In the genomic region with DNA sequence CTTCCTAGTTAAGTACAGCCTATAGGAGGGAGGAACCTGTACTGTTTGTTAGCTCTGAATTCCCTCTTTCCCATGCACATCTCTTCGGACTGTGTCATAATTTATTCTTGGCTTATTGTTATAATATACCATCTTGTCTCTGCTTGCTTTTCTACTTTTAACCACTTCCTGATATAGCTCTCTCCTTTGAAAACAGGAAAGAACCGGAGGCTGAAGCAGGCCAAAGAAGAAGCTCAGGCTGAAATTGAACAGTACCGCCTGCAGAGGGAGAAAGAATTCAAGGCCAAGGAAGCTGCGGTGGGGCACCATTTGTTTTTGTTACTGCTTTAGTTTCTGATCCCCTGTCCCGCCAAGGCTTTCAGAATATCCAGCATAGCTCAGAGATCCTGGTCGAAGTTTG, we compare ENCODE assay signal across 8 cellular contexts. TPM values are rescaled to one million over a fixed set of nuclear protein-coding genes. Genes with fewer than 3 reads are reported as not detected.
A peak's percentile ranks its signal among the peaks of the same experiment; 100 is the strongest.
DNase-seq lines count a peak whose midpoint lies in the region; ATAC-seq, FAIRE-seq and TF ChIP-seq lines count a peak whose summit lies in the region.

No MANE protein-coding gene starts in this region.

- no peak overlapping the region for H3K9ac ChIP-seq in neuronal stem cell (ENCODE audit: low read depth, low read length, poor library complexity)

- no peak for ATAC-seq in HG03097 (IDR thresholded peaks at IDR 0.05; ENCODE audit: low FRiP score, unreplicated experiment)

- WGBS in neuronal stem cell (ENCODE audit: extremely low coverage in 2 of 2, insufficient read length in 2 of 2, insufficient replicate concordance in 1 of 2), 2 donors = no CpG with 5 or more reads among the region's 6 CpGs

- no peak overlapping the region for H3K18ac ChIP-seq in neuronal stem cell (ENCODE audit: low read length)

- in situ Hi-C loops in astrocyte of the spinal cord (cut with HindIII; ENCODE audit: low sequenced_read_pairs) = no loop called here

- no peak for FAIRE-seq in HTR-8/SVneo (lab: Jason Lieb, UNC)

- H3K4me3 ChIP-seq in astrocyte of the spinal cord (ENCODE audit: low read depth, low read length) (no peak overlapping the region), neuronal stem cell (ENCODE audit: low read length in 2 of 2) (no peak overlapping the region)

- TF ChIP-seq CTCF in GM12873 (IDR thresholded peaks at IDR 0.05; ENCODE audit: insufficient read depth, low read depth, low read length, missing control alignments) (peak; percentile 51), astrocyte of the spinal cord (IDR thresholded peaks at IDR 0.05; ENCODE audit: low read depth, low read length) (peak; percentile 41)

- H4K91ac ChIP-seq in neuronal stem cell (ENCODE audit: low read depth, low read length, poor library complexity) = no peak overlapping the region

- no peak overlapping the region for H2BK12ac ChIP-seq in neuronal stem cell (ENCODE audit: low read length)

- peaks cover 6 to 13% of the 10 kb centered on the region in 2 donors for H3K4me1 ChIP-seq in neuronal stem cell (ENCODE audit: control insufficient read depth in 2 of 2, insufficient read depth in 1 of 2, low read depth in 1 of 2, low read length in 2 of 2)

- no peak overlapping the region for H4K8ac ChIP-seq in neuronal stem cell (ENCODE audit: low read depth, low read length)

- no peak overlapping the region for H2BK5ac ChIP-seq in neuronal stem cell (ENCODE audit: low read length)

- no peak overlapping the region for H2AK5ac ChIP-seq in neuronal stem cell (ENCODE audit: low read depth, low read length)

- no peak overlapping the region for H3K27ac ChIP-seq in neuronal stem cell (replicated peaks; ENCODE audit: low read length)

- H3K23ac ChIP-seq in neuronal stem cell (ENCODE audit: low read depth, low read length, poor library complexity) = no peak overlapping the region

- H3K14ac ChIP-seq in neuronal stem cell (ENCODE audit: low read length) = no peak overlapping the region

- no peak overlapping the region for H2BK15ac ChIP-seq in neuronal stem cell (ENCODE audit: low read length)

- H2BK120ac ChIP-seq in neuronal stem cell (ENCODE audit: low read depth, low read length) = no peak overlapping the region

- H3K9me3 ChIP-seq in neuronal stem cell (replicated peaks in 1 of 2; ENCODE audit: control insufficient read depth in 2 of 2, insufficient read depth in 1 of 2, low read depth in 1 of 2, low read length in 2 of 2) = no peaks in the 10 kb centered on the region

- H3K36me3 ChIP-seq in neuronal stem cell (replicated peaks in 1 of 2; ENCODE audit: control insufficient read depth in 2 of 2, insufficient read depth in 2 of 2, low read length in 2 of 2) = peaks cover 11 to 64% of the 10 kb centered on the region in 2 donors

- peak; percentile 24 for DNase-seq in SKM-1 (lab: John Stamatoyannopoulos, UW; ENCODE audit: unreplicated experiment)
- peak; percentile 60 for DNase-seq in astrocyte of the spinal cord (ENCODE audit: low read depth, low spot score)
- peak; percentile 35 for DNase-seq in medulla oblongata (ENCODE audit: extremely low spot score)
- DNase-seq in OCI-M2 (lab: John Stamatoyannopoulos, UW; ENCODE audit: unreplicated experiment) = no peak
- DNase-seq in neuronal stem cell (ENCODE audit: low spot score) = no peak
- no peak for DNase-seq in HTR-8/SVneo (ENCODE audit: insufficient read length, low spot score)

- no peaks in the 10 kb centered on the region for H3K27me3 ChIP-seq in neuronal stem cell (ENCODE audit: control insufficient read depth in 3 of 3, insufficient read depth in 3 of 3, low read depth in 1 of 3, low read length in 3 of 3)

- no peak overlapping the region for H3K4ac ChIP-seq in neuronal stem cell (ENCODE audit: low read length)

- peaks cover 8% of the 10 kb centered on the region for H3K79me1 ChIP-seq in neuronal stem cell (ENCODE audit: low read depth, low read length)

- H2AFZ ChIP-seq in neuronal stem cell (ENCODE audit: low read length) = no peak overlapping the region

- no peak overlapping the region for H3K4me2 ChIP-seq in neuronal stem cell (ENCODE audit: insufficient read depth, low read length, poor library complexity, severe bottlenecking)

RNA-seq across cellular contexts. Expression of a gene that starts 4.8 kb away (rescaled TPM):
- 221 TPM for polyA plus RNA-seq in neuronal stem cell (2013, experiment 1 of 2)
- polyA plus RNA-seq in neuronal stem cell (2013, experiment 2 of 2) = 221 TPM

RNA-seq across cellular contexts. Expression of a gene that starts 18.7 kb away (rescaled TPM):
- polyA plus RNA-seq in neuronal stem cell (2013, experiment 1 of 2) = 0.49 TPM
- 0.47 TPM for polyA plus RNA-seq in neuronal stem cell (2013, experiment 2 of 2)

Comparison
In these comparisons a context has a peak if more than half of its experiments do, and no peak if none do; other contexts are left out.
1. DNase-seq: peak in SKM-1 (single experiment), astrocyte of the spinal cord (single experiment) and medulla oblongata (single experiment); none in OCI-M2 (single experiment), neuronal stem cell (single experiment) and HTR-8/SVneo (single experiment).